7 cellular contexts compared by ENCODE assay signal in genomic region chr14:104814701-104815100, GRCh38. TPM values are rescaled to one million over a fixed set of nuclear protein-coding genes. Genes with fewer than 3 reads are reported as not detected.
DNase-seq lines count a peak whose midpoint lies in the region; ATAC-seq and TF ChIP-seq lines count a peak whose summit lies in the region.
"Not testable (repeated sequence)": the region's sequence is repeated elsewhere in the genome, so short reads cannot be mapped to it uniquely, and the experiment has no call there.

No MANE protein-coding gene starts in this region.

- H3K36me3 ChIP-seq in OCI-LY3 (replicated peaks; ENCODE audit: low read depth, low read length), result peaks cover 13% of the 10 kb centered on the region

- TF ChIP-seq CTCF in GM12864 (IDR thresholded peaks at IDR 0.05; ENCODE audit: low read depth, low read length, missing control alignments); OCI-LY3 (IDR thresholded peaks at IDR 0.05; ENCODE audit: low read depth, low read length); MCF 10A (IDR thresholded peaks at IDR 0.05; ENCODE audit: unreplicated experiment); fibroblast of pulmonary artery (IDR thresholded peaks at IDR 0.05; ENCODE audit: low read length, missing control alignments): not testable (repeated sequence)

- ATAC-seq in activated CD8-positive, alpha-beta T cell treated with anti-CD3 and anti-CD28 coated beads, Interleukin-2, amount 10 ng/mL, durations not matched to agents 7 days and 5 days; sciatic nerve: not testable (repeated sequence)

- H3K4me1 Mint-ChIP-seq in activated CD8-positive, alpha-beta T cell treated with anti-CD3 and anti-CD28 coated beads, Interleukin-2, amount 10 ng/mL, durations not matched to agents 7 days and 5 days (ENCODE audit: low read depth), result peaks cover 19% of the 10 kb centered on the region
- not testable (repeated sequence) for H3K4me1 Mint-ChIP-seq in MCF 10A (ENCODE audit: insufficient read depth, unreplicated experiment)

- BruUV-seq in MCF 10A (replicated peaks; lab: Mats Ljungman, UMichigan), result not testable (repeated sequence)

- H3K27me3 Mint-ChIP-seq in activated CD8-positive, alpha-beta T cell treated with anti-CD3 and anti-CD28 coated beads, Interleukin-2, amount 10 ng/mL, durations not matched to agents 7 days and 5 days (ENCODE audit: low read depth); MCF 10A (ENCODE audit: insufficient read depth, unreplicated experiment): not testable (repeated sequence)

- H2AFZ ChIP-seq in OCI-LY3 (ENCODE audit: low read depth, low read length), result not testable (repeated sequence)

- not testable (repeated sequence) for H3K4me1 ChIP-seq in OCI-LY3 (ENCODE audit: low read length)

- H3K36me3 Mint-ChIP-seq in activated CD8-positive, alpha-beta T cell treated with anti-CD3 and anti-CD28 coated beads, Interleukin-2, amount 10 ng/mL, durations not matched to agents 7 days and 5 days (ENCODE audit: low read depth), result not testable (repeated sequence)
- H3K36me3 Mint-ChIP-seq in MCF 10A (ENCODE audit: insufficient read depth, unreplicated experiment), result peaks cover 17% of the 10 kb centered on the region

- not testable (repeated sequence) for H3K9me3 ChIP-seq in OCI-LY3 (ENCODE audit: insufficient read depth, low read length)

- H3K27me3 ChIP-seq in OCI-LY3 (ENCODE audit: low read depth, low read length), result not testable (repeated sequence)

- not testable (repeated sequence) for H4K20me1 ChIP-seq in OCI-LY3 (ENCODE audit: insufficient read depth, low read length)

- H3K4me2 ChIP-seq in OCI-LY3 (ENCODE audit: low read length), result peak overlapping the region; percentile 80

- H3K4me3 ChIP-seq in GM12864 (ENCODE audit: low read depth, low read length), result peak overlapping the region; percentile 88
- H3K4me3 ChIP-seq in OCI-LY3 (ENCODE audit: low read length), result peak overlapping the region; percentile 83
- H3K4me3 ChIP-seq in fibroblast of pulmonary artery (replicated peaks; ENCODE audit: low read depth, low read length), result peak overlapping the region; percentile 65

- peaks cover 31% of the 10 kb centered on the region for H3K79me2 ChIP-seq in OCI-LY3 (ENCODE audit: low read length)

- not testable (repeated sequence) for H3K27ac ChIP-seq in OCI-LY3 (ENCODE audit: low read length)

- POLR2A ChIA-PET in activated CD8-positive, alpha-beta T cell treated with anti-CD3 and anti-CD28 coated beads, Interleukin-2, amount 10 ng/mL, durations not matched to agents 7 days and 5 days (lab: Charles Lee), result not testable (repeated sequence)
- POLR2A ChIA-PET in MCF 10A (lab: Yijun Ruan, JAX), result interaction anchor here (0.7 kb wide), 1 partner anchor 11 kb away, joined by 3 read pairs; no protein-coding TSS in a partner anchor

- H3K9me3 Mint-ChIP-seq in activated CD8-positive, alpha-beta T cell treated with anti-CD3 and anti-CD28 coated beads, Interleukin-2, amount 10 ng/mL, durations not matched to agents 7 days and 5 days (ENCODE audit: insufficient read depth); MCF 10A (ENCODE audit: unreplicated experiment): not testable (repeated sequence)

- not testable (repeated sequence) for DNase-seq in GM12864 (ENCODE audit: low read depth); activated CD8-positive, alpha-beta T cell treated with anti-CD3 and anti-CD28 coated beads, Interleukin-2, amount 10 ng/mL, durations not matched to agents 7 days and 5 days; MCF 10A (ENCODE audit: unreplicated experiment); fibroblast of pulmonary artery (ENCODE audit: low read depth)
- peak; percentile 41 for DNase-seq in mesenteric fat pad (ENCODE audit: low spot score)
- DNase-seq in sciatic nerve (ENCODE audit: low spot score), result peak; percentile 43

- H3K9ac ChIP-seq in OCI-LY3 (ENCODE audit: low read length), result peak overlapping the region; percentile 80; the same call in 1 of the 2 replicates

- CTCF ChIA-PET in activated CD8-positive, alpha-beta T cell treated with anti-CD3 and anti-CD28 coated beads, Interleukin-2, amount 10 ng/mL, durations not matched to agents 7 days and 5 days (lab: Charles Lee), result not testable (repeated sequence)
- CTCF ChIA-PET in MCF 10A (lab: Yijun Ruan, JAX), result interaction anchor here (0.6 to 2.3 kb wide), 2 partner anchors 11 to 12 kb away, joined by 3 to 6 read pairs; no protein-coding TSS in a partner anchor

- H3K4me3 Mint-ChIP-seq in activated CD8-positive, alpha-beta T cell treated with anti-CD3 and anti-CD28 coated beads, Interleukin-2, amount 10 ng/mL, durations not matched to agents 7 days and 5 days, result peak overlapping the region; percentile 92
- H3K4me3 Mint-ChIP-seq in MCF 10A (ENCODE audit: unreplicated experiment), result peak overlapping the region; percentile 93

- peak overlapping the region; percentile 70 for H3K27ac Mint-ChIP-seq in activated CD8-positive, alpha-beta T cell treated with anti-CD3 and anti-CD28 coated beads, Interleukin-2, amount 10 ng/mL, durations not matched to agents 7 days and 5 days
- not testable (repeated sequence) for H3K27ac Mint-ChIP-seq in MCF 10A (ENCODE audit: low read depth, unreplicated experiment)

- intact Hi-C loops in MCF 10A (cut with micrococcal nuclease); sciatic nerve (cut with DNase I): not testable (repeated sequence)

RNA-seq across cellular contexts. Expression of gene ZBTB42, which starts 13.8 kb away (rescaled TPM):
- total RNA-seq in activated CD8-positive, alpha-beta T cell treated with anti-CD3 and anti-CD28 coated beads, Interleukin-2, amount 10 ng/mL, durations not matched to agents 7 days and 5 days, result 1 to 10 TPM; 5.3 TPM
- 1.0 and 1.2 TPM in 2 replicates for total RNA-seq in MCF 10A (2022)
- 5.9 TPM for total RNA-seq in mesenteric fat pad
- total RNA-seq in sciatic nerve, result 3.6 TPM

RNA-seq across cellular contexts. Expression of gene AKT1, which starts 19.2 kb away (rescaled TPM):
- 100 to 1,000 TPM; 217 to 222 TPM for total RNA-seq in activated CD8-positive, alpha-beta T cell treated with anti-CD3 and anti-CD28 coated beads, Interleukin-2, amount 10 ng/mL, durations not matched to agents 7 days and 5 days
- total RNA-seq in MCF 10A (2022) (83.3 and 96.3 TPM in 2 replicates), mesenteric fat pad (170 TPM), sciatic nerve (90.4 TPM)

RNA-seq across cellular contexts. Expression of gene CEP170B, which starts 50.4 kb away (rescaled TPM):
- 1 to 10 TPM; 2.5 to 2.7 TPM for total RNA-seq in activated CD8-positive, alpha-beta T cell treated with anti-CD3 and anti-CD28 coated beads, Interleukin-2, amount 10 ng/mL, durations not matched to agents 7 days and 5 days
- total RNA-seq in MCF 10A (2022) (61.8 and 77.4 TPM in 2 replicates), mesenteric fat pad (38.3 TPM), sciatic nerve (15.3 TPM)
